Comparison of ENCODE assay signal across 8 cellular contexts in the genomic region with DNA sequence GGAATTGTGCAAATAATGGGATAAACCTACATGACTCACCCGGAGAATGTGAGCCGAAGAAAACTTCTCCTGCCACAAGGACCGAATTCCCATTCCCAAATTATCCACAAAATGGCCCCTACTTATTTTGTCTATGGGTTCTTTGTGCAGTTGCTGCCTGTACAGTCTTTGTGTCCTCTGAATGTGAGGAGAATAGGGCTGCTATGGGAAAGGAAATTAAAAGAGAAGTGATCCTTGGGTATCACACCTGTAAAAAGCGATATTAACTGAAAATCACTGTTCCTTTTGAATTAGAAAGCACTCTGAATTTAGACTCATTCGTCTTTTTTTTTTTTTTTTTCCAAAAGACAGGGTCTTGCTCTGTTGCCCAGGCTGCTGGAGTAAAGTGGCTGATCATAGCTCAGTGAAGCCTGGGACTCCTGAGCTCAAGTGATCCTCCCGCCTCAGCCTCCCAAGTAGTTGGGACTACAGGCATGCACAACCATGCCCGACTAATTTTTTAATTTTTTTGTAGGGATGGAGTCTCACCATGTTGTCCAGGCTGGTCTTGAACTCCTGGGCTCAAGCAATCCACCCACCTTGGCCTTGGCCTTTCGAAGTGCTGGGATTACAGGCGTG. TPM values are rescaled to one million over a fixed set of nuclear protein-coding genes. Genes with fewer than 3 reads are reported as not detected.
DNase-seq lines count a peak whose midpoint lies in the region; ATAC-seq and TF ChIP-seq lines count a peak whose summit lies in the region.

No MANE protein-coding gene starts in this region.

- peaks cover 21% of the 10 kb centered on the region for H3K4me1 ChIP-seq in foreskin keratinocyte

- no peak for TF ChIP-seq CTCF in foreskin keratinocyte (conservative IDR thresholded peaks at IDR 0.05)

- peak overlapping the region; percentile 90 for H3K4me3 Mint-ChIP-seq in T-helper 17 cell

- peak overlapping the region; percentile 96 for H3K27ac Mint-ChIP-seq in T-helper 17 cell

- H3K27me3 ChIP-seq in H7 (ENCODE audit: control insufficient read depth, insufficient read depth, low read length), result no peaks in the 10 kb centered on the region
- H3K27me3 ChIP-seq in foreskin keratinocyte, result no peaks in the 10 kb centered on the region

- no peak for ATAC-seq in T-helper 17 cell
- ATAC-seq in foreskin keratinocyte, result no peak
- ATAC-seq in GM19023 (IDR thresholded peaks at IDR 0.05; ENCODE audit: unreplicated experiment), result no peak
- no peak for ATAC-seq in GM19467 (IDR thresholded peaks at IDR 0.05; ENCODE audit: unreplicated experiment)

- H3K27ac ChIP-seq in foreskin keratinocyte, result peak overlapping the region; percentile 93
- peak overlapping the region in 20 of 21 experiments; percentile 81 to 95 (median 88) for H3K27ac ChIP-seq in skin epidermis

- peaks cover 13% of the 10 kb centered on the region for H3K4me1 Mint-ChIP-seq in T-helper 17 cell

- H3K36me3 ChIP-seq in H7 (replicated peaks; ENCODE audit: control insufficient read depth, insufficient read depth, low read length), result no peaks in the 10 kb centered on the region

- H3K9me3 ChIP-seq in T-helper 17 cell (ENCODE audit: control insufficient read depth, low read length, poor library complexity, severe bottlenecking), result no peaks in the 10 kb centered on the region

- no peaks in the 10 kb centered on the region for H3K36me3 Mint-ChIP-seq in T-helper 17 cell (ENCODE audit: low read depth)

- H3K4me3 ChIP-seq in H7 (ENCODE audit: insufficient read depth, low read depth, low read length) (peak overlapping the region; percentile 47), skin epidermis (peak overlapping the region; percentile 20 to 50 (median 32))

- no peaks in the 10 kb centered on the region for H3K27me3 Mint-ChIP-seq in T-helper 17 cell

- DNase-seq in H7 (no peak), T-helper 17 cell (no peak), foreskin keratinocyte (no peak), cerebellar nuclear complex (lab: John Stamatoyannopoulos, UW) (no peak), C1 segment of cervical spinal cord (lab: John Stamatoyannopoulos, UW) (no peak)

RNA-seq across cellular contexts. Expression of gene CHD9, which starts 45.4 kb away (rescaled TPM):
- 12.9 and 15.0 TPM in 2 replicates for total RNA-seq in H7 (2014; rRNA removed; shearing (Covaris generic))
- total RNA-seq in T-helper 17 cell, result 10 to 100 TPM; 32.4 to 33.3 TPM
- total RNA-seq in foreskin keratinocyte, result 26.2 and 28.5 TPM in 2 replicates
- polyA plus RNA-seq in foreskin keratinocyte, result 3.7 and 4.1 TPM in 2 replicates

RNA-seq across cellular contexts. Expression of gene CHD9NB, which starts 47.5 kb away (rescaled TPM):
- 2.0 and 2.1 TPM in 2 replicates for total RNA-seq in H7 (2014; rRNA removed; shearing (Covaris generic))
- total RNA-seq in T-helper 17 cell, result under 1 TPM in 1 of 2 donors, not detected in 1; 0.31 TPM
- total RNA-seq in foreskin keratinocyte, result 0.67 and 0.88 TPM in 2 replicates
- polyA plus RNA-seq in foreskin keratinocyte, result 0.48 and 0.50 TPM in 2 replicates
